Comparison of ENCODE assay signal across 8 cellular contexts in the genomic region with DNA sequence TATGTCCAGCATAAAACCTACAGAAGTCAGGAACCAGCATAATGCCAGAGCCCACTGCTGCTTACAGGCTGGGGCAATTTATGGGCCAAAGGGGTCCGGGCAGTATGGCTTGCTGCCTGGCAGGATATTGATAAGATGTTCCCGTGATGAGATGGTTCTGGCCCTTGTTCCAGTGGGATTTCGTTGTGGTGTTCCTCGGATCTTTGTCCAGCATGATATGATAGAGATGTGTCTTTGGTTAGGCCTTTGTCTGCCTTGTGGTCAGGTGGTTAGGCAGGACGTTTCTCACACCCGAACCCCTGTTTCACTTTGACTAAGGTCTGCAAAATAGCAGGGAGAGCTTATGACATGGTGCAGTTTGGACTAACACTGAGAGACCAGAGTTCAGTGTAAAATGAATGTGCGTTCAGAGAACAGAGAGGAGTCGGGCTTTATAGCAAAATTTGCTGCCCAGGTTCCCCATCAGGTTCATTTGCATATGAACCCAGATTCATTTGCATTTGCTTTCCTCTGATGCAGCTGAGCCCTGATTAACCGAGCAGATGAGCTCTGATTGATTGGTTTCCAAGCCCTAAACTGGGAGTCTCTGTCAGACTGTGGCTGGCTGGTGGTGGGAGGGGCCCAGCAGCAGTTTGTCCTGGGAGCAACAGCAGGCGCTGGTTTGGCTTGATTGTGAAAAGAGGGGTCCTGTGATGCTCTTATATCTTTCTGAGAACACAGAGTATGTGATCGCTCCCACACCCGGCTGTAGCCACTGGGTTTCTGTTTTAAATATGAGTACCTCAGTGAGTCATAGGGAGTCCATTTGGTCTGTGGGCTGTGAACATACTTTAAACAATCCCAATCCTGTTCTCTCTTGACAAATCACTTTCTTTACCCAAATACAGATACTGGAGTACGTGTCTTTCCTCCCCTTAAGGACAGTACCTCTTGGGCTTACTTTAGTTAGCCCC.
DNase-seq lines count a peak whose midpoint lies in the region; ATAC-seq and TF ChIP-seq lines count a peak whose summit lies in the region.

No MANE protein-coding gene starts in this region.

- TF ChIP-seq CTCF in AG04449 (IDR thresholded peaks at IDR 0.05; ENCODE audit: insufficient read depth, low read length, missing control alignments): no peak
- TF ChIP-seq CTCF in fibroblast of lung (conservative IDR thresholded peaks at IDR 0.05 in 1 of 2, IDR thresholded peaks at IDR 0.05 in 1 of 2; ENCODE audit: low read depth in 1 of 2, low read length in 2 of 2): no peak

- H3K4me2 ChIP-seq in fibroblast of lung (ENCODE audit: extremely low read depth, insufficient read depth, low read length): no peak overlapping the region

- ATAC-seq in GM19025 (IDR thresholded peaks at IDR 0.05; ENCODE audit: low read depth, unreplicated experiment): peak; percentile 75
- peak; percentile 81 for ATAC-seq in HG03095 (IDR thresholded peaks at IDR 0.05; ENCODE audit: unreplicated experiment)

- POLR2A ChIA-PET in AG04449 (lab: Yijun Ruan, JAX): no interaction called here

- no peaks in the 10 kb centered on the region for H3K36me3 ChIP-seq in fibroblast of lung (ENCODE audit: control insufficient read depth, insufficient read depth, low read length)

- H2AFZ ChIP-seq in fibroblast of lung (ENCODE audit: low read length): no peak overlapping the region

- H3K27ac ChIP-seq in fibroblast of lung (ENCODE audit: insufficient read depth, low read length): no peak overlapping the region

- H3K4me1 ChIP-seq in fibroblast of lung (ENCODE audit: control insufficient read depth, extremely low read depth, insufficient read depth, low read length): no peaks in the 10 kb centered on the region

- H3K9ac ChIP-seq in fibroblast of lung (ENCODE audit: insufficient read depth, low read length): no peak overlapping the region

- no peaks in the 10 kb centered on the region for H3K27me3 ChIP-seq in fibroblast of lung (ENCODE audit: control insufficient read depth, insufficient read depth, low read length)

- CTCF ChIA-PET in AG04449 (lab: Yijun Ruan, JAX): interaction anchor here (1.2 to 1.8 kb wide), 2 partner anchors 8 to 34 kb away, joined by 3 to 6 read pairs; no protein-coding TSS in a partner anchor

- H3K9me3 ChIP-seq in fibroblast of lung (ENCODE audit: control insufficient read depth, insufficient read depth, low read depth, low read length): no peaks in the 10 kb centered on the region

- no peaks in the 10 kb centered on the region for H3K79me2 ChIP-seq in fibroblast of lung (ENCODE audit: control insufficient read depth, insufficient read depth, low read length)

- DNase-seq in AG04449 (ENCODE audit: low read depth, low spot score): peak; percentile 38
- peak; percentile 1 for DNase-seq in T-helper 22 cell (ENCODE audit: low read depth)
- DNase-seq in fibroblast of lung (ENCODE audit: low read depth in 2 of 2): peak; percentile 78 to 89
- DNase-seq in stimulated activated CD4-positive, alpha-beta T cell treated with anti-CD3 and anti-CD28 coated beads, Interleukin-15, amount 100 ng/mL, for 24 hours: peak; percentile 72
- DNase-seq in GDM1 (lab: John Stamatoyannopoulos, UW): no peak
- DNase-seq in SKM-1 treated with dmso at 0.1 percent for 144 hours (lab: John Stamatoyannopoulos, UW; ENCODE audit: unreplicated experiment): no peak

- H3K4me3 ChIP-seq in AG04449 (ENCODE audit: low read depth, low read length) (peak overlapping the region; percentile 32), fibroblast of lung (replicated peaks in 1 of 4; ENCODE audit: control extremely low read depth in 1 of 4, insufficient read depth in 1 of 4, low read depth in 3 of 4, low read length in 4 of 4) (peak overlapping the region in 1 of 4 experiments; percentile 11)

- no peaks in the 10 kb centered on the region for H4K20me1 ChIP-seq in fibroblast of lung (ENCODE audit: control insufficient read depth, extremely low read depth, insufficient read depth, low read length)

Comparison
In these comparisons a context has a peak if more than half of its experiments do, and no peak if none do; other contexts are left out.
1. DNase-seq: peak in AG04449 (single experiment), T-helper 22 cell (single experiment), fibroblast of lung (2 of 2) and stimulated activated CD4-positive, alpha-beta T cell treated with anti-CD3 and anti-CD28 coated beads, Interleukin-15, amount 100 ng/mL, for 24 hours (single experiment); none in GDM1 (single experiment) and SKM-1 treated with dmso at 0.1 percent for 144 hours (single experiment).